1 cellular context compared by ENCODE assay signal in the genomic region with DNA sequence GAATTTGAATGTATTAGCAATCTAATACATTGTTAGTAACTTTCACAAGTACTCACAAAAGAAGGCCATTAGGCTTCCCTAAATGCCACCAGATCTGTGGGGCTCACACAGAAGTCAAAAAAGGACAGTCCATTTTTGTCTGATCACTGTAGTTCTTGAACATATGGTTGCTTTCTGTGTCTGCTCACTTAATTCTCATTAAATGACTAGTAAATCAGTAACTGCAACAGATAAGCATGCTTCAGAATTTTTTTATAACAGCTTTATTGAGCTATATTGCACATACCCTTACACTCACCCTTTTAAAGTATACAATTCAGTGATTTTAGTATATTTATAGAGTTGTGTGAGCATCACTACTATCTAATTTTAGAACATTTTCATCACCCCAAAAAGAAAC.
TF ChIP-seq lines count a peak whose summit lies in the region.

No MANE protein-coding gene starts in this region.

TF ChIP-seq in GM23338, 12 proteins besides CTCF, POLR2A, EP300 and RAD21:
- TF ChIP-seq ZNF462 (CRISPR knock-in tag; IDR thresholded peaks at IDR 0.05) (no peak), EZH2 (IDR thresholded peaks at IDR 0.05; ENCODE audit: low read depth, unreplicated experiment) (no peak), ZNF331 (CRISPR knock-in tag; IDR thresholded peaks at IDR 0.05; ENCODE audit: low read depth) (no peak), JUNB (IDR thresholded peaks at IDR 0.05; ENCODE audit: unreplicated experiment) (no peak), REST (IDR thresholded peaks at IDR 0.05; ENCODE audit: unreplicated experiment) (no peak), STAT1 (IDR thresholded peaks at IDR 0.05; ENCODE audit: unreplicated experiment) (no peak), EZH2phosphoT487 (IDR thresholded peaks at IDR 0.05; ENCODE audit: unreplicated experiment) (no peak), ETS1 (IDR thresholded peaks at IDR 0.05) (no peak), NANOG (IDR thresholded peaks at IDR 0.05; ENCODE audit: borderline replicate concordance) (no peak), POLR2AphosphoS5 (IDR thresholded peaks at IDR 0.05; ENCODE audit: low read depth) (no peak), CREB1 (CRISPR knock-in tag; IDR thresholded peaks at IDR 0.05; ENCODE audit: low read depth) (no peak), ZNF114 (CRISPR knock-in tag; IDR thresholded peaks at IDR 0.05) (no peak)
